ENCODE assay signal across 9 cellular contexts in genomic region chr12:122523280-122523679, GRCh38. TPM values are rescaled to one million over a fixed set of nuclear protein-coding genes. Genes with fewer than 3 reads are reported as not detected.
DNase-seq lines count a peak whose midpoint lies in the region; ATAC-seq and TF ChIP-seq lines count a peak whose summit lies in the region.
"Had no signal": no experiment of that assay in that cellular context is flagged by ENCODE, and none has a peak within 500 bp of the region (broad histone marks: within the 10 kb centered on the region; RNA-seq: fewer than 3 reads in every experiment).

No MANE protein-coding gene starts in this region.

- H3K9me2 ChIP-seq in Loucy (replicated peaks; ENCODE audit: low read depth, low read length): no peaks in the 10 kb centered on the region

- no peak for DNase-seq in CD8-positive, alpha-beta T cell
- no peak for DNase-seq in breast epithelium (ENCODE audit: low spot score in 2 of 2)
- no peak for DNase-seq in naive thymus-derived CD8-positive, alpha-beta T cell
- DNase-seq in NK-92 treated with Interleukin-12 subunit alpha and Interleukin-12 subunit beta, amount 100 ng/mL, for 24 hours (lab: John Stamatoyannopoulos, UW): no peak
- no peak for DNase-seq in HPDE6-E6E7 (ENCODE audit: extremely low spot score)

- H4K20me1 ChIP-seq in Loucy (ENCODE audit: insufficient read depth, low read length, poor library complexity, severe bottlenecking): peaks cover 79% of the 10 kb centered on the region

- TF ChIP-seq POLR2A in breast epithelium (IDR thresholded peaks at IDR 0.05): no peak

- H3K4me2 ChIP-seq in Loucy (ENCODE audit: low read depth, low read length, poor library complexity, severe bottlenecking): peak overlapping the region; percentile 89

- H3K4me3 ChIP-seq in CD8-positive, alpha-beta T cell (ENCODE audit: low read depth, low read length): no peak overlapping the region
- peak overlapping the region; percentile 100 for H3K4me3 ChIP-seq in Loucy (ENCODE audit: low read length, poor library complexity, severe bottlenecking)
- H3K4me3 ChIP-seq in breast epithelium: peak overlapping the region in 2 of 3 donors; percentile 50 to 87

- H3K27ac ChIP-seq in CD8-positive, alpha-beta T cell (ENCODE audit: low read depth, low read length): no peak overlapping the region
- peak overlapping the region in 1 of 2 donors; percentile 71 for H3K27ac ChIP-seq in breast epithelium

- H3K27me3 Mint-ChIP-seq in CD8-positive, alpha-beta T cell (ENCODE audit: low read depth): no peaks in the 10 kb centered on the region
- H3K27me3 Mint-ChIP-seq in naive thymus-derived CD8-positive, alpha-beta T cell: no peaks in the 10 kb centered on the region

- H3K4me1 ChIP-seq in CD8-positive, alpha-beta T cell (ENCODE audit: insufficient read depth, low read length): peaks cover 38% of the 10 kb centered on the region
- peaks cover 60% of the 10 kb centered on the region for H3K4me1 ChIP-seq in Loucy (ENCODE audit: insufficient read depth, low read length, poor library complexity, severe bottlenecking)
- peaks cover 11 to 30% of the 10 kb centered on the region in 2 donors for H3K4me1 ChIP-seq in breast epithelium

- H3K36me3 Mint-ChIP-seq in CD8-positive, alpha-beta T cell: peaks cover 63% of the 10 kb centered on the region
- H3K36me3 Mint-ChIP-seq in naive thymus-derived CD8-positive, alpha-beta T cell: peaks cover 5 to 61% (median 21%) of the 10 kb centered on the region in 3 donors

- peak overlapping the region; percentile 52 for H3K27ac Mint-ChIP-seq in CD8-positive, alpha-beta T cell
- peak overlapping the region in 9 of 10 donors; percentile 14 to 91 (median 60) for H3K27ac Mint-ChIP-seq in naive thymus-derived CD8-positive, alpha-beta T cell

- no peaks in the 10 kb centered on the region for H3K9me3 ChIP-seq in CD8-positive, alpha-beta T cell (ENCODE audit: low read length)
- no peaks in the 10 kb centered on the region for H3K9me3 ChIP-seq in Loucy (ENCODE audit: insufficient read depth, low read depth, low read length)
- H3K9me3 ChIP-seq in breast epithelium: no peaks in the 10 kb centered on the region

- peaks cover 36% of the 10 kb centered on the region for H3K36me3 ChIP-seq in CD8-positive, alpha-beta T cell (ENCODE audit: insufficient read depth, low read length)
- H3K36me3 ChIP-seq in Loucy (ENCODE audit: insufficient read depth, low read length) (peaks cover 48% of the 10 kb centered on the region), breast epithelium (no peaks in the 10 kb centered on the region)

- H3K9me3 Mint-ChIP-seq in CD8-positive, alpha-beta T cell: no peaks in the 10 kb centered on the region
- no peaks in the 10 kb centered on the region for H3K9me3 Mint-ChIP-seq in naive thymus-derived CD8-positive, alpha-beta T cell

- POLR2A ChIA-PET in CD8-positive, alpha-beta T cell (lab: Charles Lee): interaction anchor here (0.5 to 3.2 kb wide), 2 partner anchors 23 to 370 kb away, joined by 3 to 15 read pairs; partner anchors contain the start of gene ZCCHC8
- POLR2A ChIA-PET in naive thymus-derived CD8-positive, alpha-beta T cell (lab: Charles Lee): interaction anchor here (6.3 kb wide), 1 partner anchor 23 kb away, joined by 113 read pairs; the partner anchor contains the start of gene ZCCHC8

- H3K9ac ChIP-seq in Loucy (ENCODE audit: low read depth, low read length, poor library complexity, severe bottlenecking): peak overlapping the region; percentile 100

- CTCF ChIA-PET in CD8-positive, alpha-beta T cell (lab: Charles Lee): interaction anchor here (1.0 to 1.8 kb wide), 3 partner anchors 12 to 124 kb away, joined by 3 to 7 read pairs (median 6); partner anchors contain the start of gene ZCCHC8

- peaks cover 96% of the 10 kb centered on the region for H3K79me2 ChIP-seq in Loucy (ENCODE audit: insufficient read depth, low read length)

- H3K27me3 ChIP-seq in CD8-positive, alpha-beta T cell (ENCODE audit: insufficient read depth, low read length): no peaks in the 10 kb centered on the region
- H3K27me3 ChIP-seq in Loucy (ENCODE audit: insufficient read depth, low read length, poor library complexity, severe bottlenecking) (peaks cover 4% of the 10 kb centered on the region), breast epithelium (no peaks in the 10 kb centered on the region)

- TF ChIP-seq CTCF in CD8-positive, alpha-beta T cell (IDR thresholded peaks at IDR 0.05): no peak
- TF ChIP-seq CTCF in Loucy (conservative IDR thresholded peaks at IDR 0.05; ENCODE audit: low read length): no peak
- TF ChIP-seq CTCF in breast epithelium (IDR thresholded peaks at IDR 0.05): no peak

- no peak overlapping the region for H2AFZ ChIP-seq in Loucy (ENCODE audit: low read length)

- ATAC-seq in CD8-positive, alpha-beta T cell: no peak
- ATAC-seq in naive thymus-derived CD8-positive, alpha-beta T cell: no peak
- ATAC-seq in HG03175 (IDR thresholded peaks at IDR 0.05; ENCODE audit: unreplicated experiment) (no peak), HG03354 (IDR thresholded peaks at IDR 0.05; ENCODE audit: poor library complexity, severe bottlenecking, unreplicated experiment) (no peak)
- ATAC-seq: sciatic nerve had no signal

- H3K4me3 Mint-ChIP-seq in CD8-positive, alpha-beta T cell: peak overlapping the region; percentile 86
- H3K4me3 Mint-ChIP-seq in naive thymus-derived CD8-positive, alpha-beta T cell: peak overlapping the region in 7 of 10 donors; percentile 36 to 91 (median 89)

- intact Hi-C loops in CD8-positive, alpha-beta T cell (cut with DNase I, micrococcal nuclease): loop anchor here (10.0 kb wide), 5 partner anchors 258 to 1058 kb away; partner anchors contain the start of genes DIABLO (in 1 of the 2), MPHOSPH9 (in 1 of the 2), MTRFR (in 1 of the 2) and VPS33A (in 1 of the 2)
- intact Hi-C loops in breast epithelium (cut with DNase I; ENCODE audit: low total_unique reads): no loop called here

- H3F3A ChIP-seq in Loucy (ENCODE audit: low read depth): no peaks in the 10 kb centered on the region

- H3K4me1 Mint-ChIP-seq in CD8-positive, alpha-beta T cell (ENCODE audit: low read depth): peaks cover 61% of the 10 kb centered on the region
- H3K4me1 Mint-ChIP-seq in naive thymus-derived CD8-positive, alpha-beta T cell: peaks cover 17 to 59% (median 52%) of the 10 kb centered on the region in 4 donors

RNA-seq across cellular contexts. Expression of gene RSRC2, which starts 3.5 kb away (rescaled TPM):
- 100 to 1,000 TPM; 325 to 333 TPM for total RNA-seq in CD8-positive, alpha-beta T cell
- 100 to 1,000 TPM in 2 of 3 donors, 10 to 100 TPM in 1; 85.5 to 122 (median 112) TPM for total RNA-seq in breast epithelium
- total RNA-seq in naive thymus-derived CD8-positive, alpha-beta T cell: 100 to 1,000 TPM; 135 to 146 TPM
- polyA plus RNA-seq in naive thymus-derived CD8-positive, alpha-beta T cell: 10 to 100 TPM; 18.5 to 47.5 (median 23.6) TPM

RNA-seq across cellular contexts. Expression of gene KNTC1, which starts 3.8 kb away (rescaled TPM):
- total RNA-seq in CD8-positive, alpha-beta T cell: 10 to 100 TPM; 14.1 to 15.1 TPM
- 10 to 100 TPM; 15.5 to 36.0 (median 18.0) TPM for total RNA-seq in breast epithelium
- 10 to 100 TPM; 30.9 to 35.4 TPM for total RNA-seq in naive thymus-derived CD8-positive, alpha-beta T cell
- polyA plus RNA-seq in naive thymus-derived CD8-positive, alpha-beta T cell: 1 to 10 TPM; 1.4 to 3.6 (median 2.0) TPM

RNA-seq across cellular contexts. Expression of gene ZCCHC8, which starts 22.5 kb away (rescaled TPM):
- 10 to 100 TPM; 53.4 to 55.6 TPM for total RNA-seq in CD8-positive, alpha-beta T cell
- 10 to 100 TPM; 16.8 to 42.0 (median 30.8) TPM for total RNA-seq in breast epithelium
- 10 to 100 TPM; 42.9 to 43.3 TPM for total RNA-seq in naive thymus-derived CD8-positive, alpha-beta T cell
- polyA plus RNA-seq in naive thymus-derived CD8-positive, alpha-beta T cell: 10 to 100 TPM in 1 of 3 donors, 1 to 10 TPM in 2; 5.4 to 14.1 (median 8.1) TPM
